ENCODE assay signal across 1 cellular context in the genomic region with DNA sequence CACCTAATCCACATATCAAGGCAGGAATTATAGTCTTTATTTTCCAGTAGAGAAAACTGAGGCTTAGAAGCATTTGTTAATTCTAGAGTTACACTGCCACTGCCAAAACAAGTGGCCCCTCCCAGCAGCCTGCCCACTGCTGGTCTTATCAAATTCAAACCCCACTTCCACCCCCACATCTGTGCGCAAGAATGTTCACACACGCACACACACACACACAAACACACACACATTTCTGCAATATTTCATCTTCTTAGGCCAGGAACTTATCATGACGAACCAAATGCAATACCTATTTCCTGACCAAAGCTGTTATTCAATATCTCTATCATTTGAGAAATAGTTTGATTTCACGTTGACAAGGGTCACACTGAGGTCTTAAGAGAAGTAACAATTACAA.
TF ChIP-seq lines count a peak whose summit lies in the region.

No MANE protein-coding gene starts in this region.

TF ChIP-seq in K562, 482 proteins besides CTCF, POLR2A, EP300 and RAD21 (continued from another document):
- TF ChIP-seq, protein P1, sequence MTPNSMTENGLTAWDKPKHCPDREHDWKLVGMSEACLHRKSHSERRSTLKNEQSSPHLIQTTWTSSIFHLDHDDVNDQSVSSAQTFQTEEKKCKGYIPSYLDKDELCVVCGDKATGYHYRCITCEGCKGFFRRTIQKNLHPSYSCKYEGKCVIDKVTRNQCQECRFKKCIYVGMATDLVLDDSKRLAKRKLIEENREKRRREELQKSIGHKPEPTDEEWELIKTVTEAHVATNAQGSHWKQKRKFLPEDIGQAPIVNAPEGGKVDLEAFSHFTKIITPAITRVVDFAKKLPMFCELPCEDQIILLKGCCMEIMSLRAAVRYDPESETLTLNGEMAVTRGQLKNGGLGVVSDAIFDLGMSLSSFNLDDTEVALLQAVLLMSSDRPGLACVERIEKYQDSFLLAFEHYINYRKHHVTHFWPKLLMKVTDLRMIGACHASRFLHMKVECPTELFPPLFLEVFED (CRISPR knock-in tag; conservative IDR thresholded peaks at IDR 0.05): no peak
- TF ChIP-seq MXD1 (CRISPR knock-in tag; IDR thresholded peaks at IDR 0.05; ENCODE audit: borderline replicate concordance, poor library complexity, severe bottlenecking): no peak
- TF ChIP-seq NFXL1 (CRISPR knock-in tag; IDR thresholded peaks at IDR 0.05): no peak
- TF ChIP-seq, protein P2, sequence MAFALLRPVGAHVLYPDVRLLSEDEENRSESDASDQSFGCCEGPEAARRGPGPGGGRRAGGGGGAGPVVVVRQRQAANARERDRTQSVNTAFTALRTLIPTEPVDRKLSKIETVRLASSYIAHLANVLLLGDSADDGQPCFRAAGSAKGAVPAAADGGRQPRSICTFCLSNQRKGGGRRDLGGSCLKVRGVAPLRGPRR (CRISPR knock-in tag; IDR thresholded peaks at IDR 0.05): no peak
- no peak for TF ChIP-seq ZNF121 (CRISPR knock-in tag; conservative IDR thresholded peaks at IDR 0.05)
- no peak for TF ChIP-seq POLR3A (IDR thresholded peaks at IDR 0.05; ENCODE audit: borderline replicate concordance, extremely low read depth, insufficient read depth, insufficient read length)
- no peak for TF ChIP-seq POLR2AphosphoS2 (IDR thresholded peaks at IDR 0.05; ENCODE audit: low read length)
- no peak for TF ChIP-seq LCOR (CRISPR knock-in tag; IDR thresholded peaks at IDR 0.05)
- no peak for TF ChIP-seq KLF6 (CRISPR knock-in tag; IDR thresholded peaks at IDR 0.05; ENCODE audit: borderline replicate concordance)
- TF ChIP-seq ZNF766 (CRISPR knock-in tag; conservative IDR thresholded peaks at IDR 0.05): no peak
- no peak for TF ChIP-seq U2AF2 (optimal IDR thresholded peaks at IDR 0.05; ENCODE audit: low read depth, low read length)
- TF ChIP-seq HNRNPK (IDR thresholded peaks at IDR 0.05; ENCODE audit: low read depth, low read length, poor library complexity, severe bottlenecking): no peak
- no peak for TF ChIP-seq ZNF57 (CRISPR knock-in tag; IDR thresholded peaks at IDR 0.05)
- no peak for TF ChIP-seq GTF3C2 (IDR thresholded peaks at IDR 0.05; ENCODE audit: borderline replicate concordance, extremely low read depth, insufficient read length)
- TF ChIP-seq MTA3 (IDR thresholded peaks at IDR 0.05; ENCODE audit: borderline replicate concordance): no peak
- TF ChIP-seq ZBTB34 (CRISPR knock-in tag; IDR thresholded peaks at IDR 0.05): no peak
- TF ChIP-seq ZNF212 (CRISPR knock-in tag; IDR thresholded peaks at IDR 0.05): no peak
- no peak for TF ChIP-seq ZNF24 (IDR thresholded peaks at IDR 0.05)
- no peak for TF ChIP-seq NFIX (CRISPR knock-in tag; IDR thresholded peaks at IDR 0.05; ENCODE audit: low read depth)
- no peak for TF ChIP-seq MYBL2 (IDR thresholded peaks at IDR 0.05; ENCODE audit: low read depth)
- no peak for TF ChIP-seq MYBL2 (CRISPR knock-in tag; IDR thresholded peaks at IDR 0.05; ENCODE audit: borderline replicate concordance)
- TF ChIP-seq ZNF324 (CRISPR knock-in tag; IDR thresholded peaks at IDR 0.05): no peak
- TF ChIP-seq NRF1 (conservative IDR thresholded peaks at IDR 0.05 in 1 of 2, IDR thresholded peaks at IDR 0.05 in 1 of 2): peak; percentile 38 to 44; a peak in 3 of 4 replicates
